Comparison of ENCODE assay signal across 4 cellular contexts in the genomic region with DNA sequence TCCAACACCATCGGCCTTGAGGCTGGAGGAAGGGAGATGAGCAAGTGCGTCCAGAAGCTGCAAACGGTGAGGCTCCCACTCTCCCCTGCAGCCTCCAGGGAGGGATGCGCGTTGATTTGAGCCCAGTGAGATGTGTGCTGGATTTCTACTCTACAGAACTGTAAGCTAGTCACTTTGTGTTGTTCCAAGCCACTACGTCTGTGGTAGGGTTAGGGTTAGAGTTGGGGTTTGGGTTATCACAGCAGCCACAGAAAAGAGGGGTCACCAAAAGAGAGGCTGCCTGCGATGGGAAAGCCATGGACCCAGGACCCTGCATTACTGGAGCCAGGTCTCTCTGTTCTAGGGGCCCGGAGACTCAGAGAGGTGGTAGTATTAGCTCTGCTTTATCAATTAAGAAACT.
"Had no signal": no experiment of that assay in that cellular context is flagged by ENCODE, and none has a peak within 500 bp of the region (broad histone marks: within the 10 kb centered on the region; RNA-seq: fewer than 3 reads in every experiment).

No MANE protein-coding gene starts in this region.

- H3K4me3 Mint-ChIP-seq: GM23338, H9 had no signal

- DNase-seq: H9, HCEC 1CT, IMR-90 had no signal

- H3K27ac Mint-ChIP-seq: GM23338, H9 had no signal
